ENCODE assay signal across 10 cellular contexts in genomic region chr17:17150450-17150804, GRCh38. TPM values are rescaled to one million over a fixed set of nuclear protein-coding genes. Genes with fewer than 3 reads are reported as not detected.
DNase-seq lines count a peak whose midpoint lies in the region; TF ChIP-seq lines count a peak whose summit lies in the region.
"Had no signal": no experiment of that assay in that cellular context is flagged by ENCODE, and none has a peak within 500 bp of the region (broad histone marks: within the 10 kb centered on the region; RNA-seq: fewer than 3 reads in every experiment).

No MANE protein-coding gene starts in this region.

- no peaks in the 10 kb centered on the region for H3K27me3 Mint-ChIP-seq in CD8-positive, alpha-beta memory T cell
- peaks cover 5% of the 10 kb centered on the region; the same call in 1 of the 2 replicates for H3K27me3 Mint-ChIP-seq in HFFc6 (ENCODE audit: insufficient read depth)
- H3K27me3 Mint-ChIP-seq in immature natural killer cell (ENCODE audit: low read depth in 3 of 3) = peaks cover 0 to 5% (median 1%) of the 10 kb centered on the region in 3 donors

- H3K4me1 ChIP-seq in CD8-positive, alpha-beta memory T cell (ENCODE audit: insufficient read depth, low read length) = peaks cover 26% of the 10 kb centered on the region
- peaks cover 15% of the 10 kb centered on the region in 2 donors for H3K4me1 ChIP-seq in ascending aorta

- peaks cover 0 to 88% (median 24%) of the 10 kb centered on the region in 3 donors for H3K36me3 Mint-ChIP-seq in CD8-positive, alpha-beta memory T cell
- H3K36me3 Mint-ChIP-seq in HFFc6 (ENCODE audit: low read depth) (peaks cover 52% of the 10 kb centered on the region), immature natural killer cell (peaks cover 26 to 32% (median 26%) of the 10 kb centered on the region in 3 donors)

- H3K9me3 Mint-ChIP-seq in CD8-positive, alpha-beta memory T cell = no peaks in the 10 kb centered on the region
- H3K9me3 Mint-ChIP-seq in HFFc6 (no peaks in the 10 kb centered on the region), immature natural killer cell (no peaks in the 10 kb centered on the region)

- POLR2A ChIA-PET in CD8-positive, alpha-beta memory T cell (lab: Charles Lee) = no interaction called here

- H3K27ac ChIP-seq in CD8-positive, alpha-beta memory T cell (ENCODE audit: low read depth, low read length) = no peak overlapping the region
- peak overlapping the region; percentile 79 to 91 for H3K27ac ChIP-seq in ascending aorta
- H3K27ac ChIP-seq: HL-60, suprapubic skin had no signal

- H3K27me3 ChIP-seq in CD8-positive, alpha-beta memory T cell (ENCODE audit: insufficient read depth, low read length, poor library complexity, severe bottlenecking) = no peaks in the 10 kb centered on the region
- H3K27me3 ChIP-seq in ascending aorta = no peaks in the 10 kb centered on the region
- H3K27me3 ChIP-seq: suprapubic skin had no signal

- no peaks in the 10 kb centered on the region for H3K9me3 ChIP-seq in CD8-positive, alpha-beta memory T cell (ENCODE audit: low read length)
- no peaks in the 10 kb centered on the region for H3K9me3 ChIP-seq in ascending aorta
- H3K9me3 ChIP-seq: suprapubic skin had no signal

- DNase-seq in CD8-positive, alpha-beta memory T cell = no peak
- no peak for DNase-seq in HFFc6
- no peak for DNase-seq in ascending aorta (ENCODE audit: low spot score in 2 of 2)
- peak; percentile 11 for DNase-seq in renal cortical epithelial cell (ENCODE audit: low read depth)
- DNase-seq in NCI-H510A treated with DMSO at 0.1 percent for 48 hours (lab: John Stamatoyannopoulos, UW) = no peak
- no peak for DNase-seq in HuH-7 (ENCODE audit: low spot score)
- no peak for DNase-seq in immature natural killer cell
- DNase-seq: NCI-H2171 treated with DMSO at 0.1 percent for 48 hours had no signal

- no peak for TF ChIP-seq CTCF in HFFc6 (IDR thresholded peaks at IDR 0.05)
- no peak for TF ChIP-seq CTCF in ascending aorta (IDR thresholded peaks at IDR 0.05)

- H3K4me3 ChIP-seq in CD8-positive, alpha-beta memory T cell (ENCODE audit: low read length) = no peak overlapping the region
- H3K4me3 ChIP-seq in ascending aorta = no peak overlapping the region
- H3K4me3 ChIP-seq: suprapubic skin had no signal

- H3K36me3 ChIP-seq in CD8-positive, alpha-beta memory T cell (ENCODE audit: insufficient read depth, low read length) = peaks cover 39% of the 10 kb centered on the region
- H3K36me3 ChIP-seq in ascending aorta = peaks cover 48 to 75% of the 10 kb centered on the region in 2 donors

- CTCF ChIA-PET in CD8-positive, alpha-beta memory T cell (lab: Charles Lee) = no interaction called here

- peak overlapping the region in 6 of 8 donors; percentile 13 to 76 (median 43) for H3K27ac Mint-ChIP-seq in CD8-positive, alpha-beta memory T cell
- H3K27ac Mint-ChIP-seq in HFFc6 = peak overlapping the region; percentile 43
- peak overlapping the region in 1 of 6 donors; percentile 35 for H3K27ac Mint-ChIP-seq in immature natural killer cell

- intact Hi-C loops in ascending aorta (cut with DNase I) = no loop called here

- H3K4me1 Mint-ChIP-seq in CD8-positive, alpha-beta memory T cell = peaks cover 30 to 44% (median 35%) of the 10 kb centered on the region in 3 donors
- H3K4me1 Mint-ChIP-seq in HFFc6 (ENCODE audit: low read depth) (peaks cover 76% of the 10 kb centered on the region), immature natural killer cell (peaks cover 20 to 21% of the 10 kb centered on the region in 2 donors)

- no peak overlapping the region for H3K4me3 Mint-ChIP-seq in CD8-positive, alpha-beta memory T cell
- H3K4me3 Mint-ChIP-seq in HFFc6 = no peak overlapping the region
- no peak overlapping the region for H3K4me3 Mint-ChIP-seq in immature natural killer cell

RNA-seq across cellular contexts. Expression of gene PLD6, which starts 55.7 kb away (rescaled TPM):
- 10 to 100 TPM; 26.5 to 28.4 TPM for total RNA-seq in CD8-positive, alpha-beta memory T cell
- 6.9 TPM for polyA plus RNA-seq in CD8-positive, alpha-beta memory T cell
- total RNA-seq in HFFc6 (2021; fragmentation: NEBNext Ultra II Directional; extraction: Animal tissue kit (Norgen Biotek cat#: 25700)) = 1 to 10 TPM; 1.7 to 3.6 (median 2.3) TPM
- 0.32 TPM for total RNA-seq in ascending aorta
- total RNA-seq in renal cortical epithelial cell = 1.9 and 3.5 TPM in 2 replicates
- 1 to 10 TPM in 2 of 3 donors, under 1 TPM in 1; 0.41 to 2.5 (median 1.4) TPM for polyA plus RNA-seq in immature natural killer cell
